8 cellular contexts compared by ENCODE assay signal in genomic region chr2:226791487-226792081, GRCh38. TPM values are rescaled to one million over a fixed set of nuclear protein-coding genes. Genes with fewer than 3 reads are reported as not detected.
A peak's percentile ranks its signal among the peaks of the same experiment; 100 is the strongest.
DNase-seq lines count a peak whose midpoint lies in the region; ATAC-seq and TF ChIP-seq lines count a peak whose summit lies in the region.

No MANE protein-coding gene starts in this region.

- 0 to 1% methylated on average over 33 to 56 of the region's 56 CpGs for WGBS in lung, 2 donors

- peak; percentile 40 for TF ChIP-seq CTCF in CD4-positive, alpha-beta T cell (IDR thresholded peaks at IDR 0.05)
- TF ChIP-seq CTCF in lung (IDR thresholded peaks at IDR 0.05; ENCODE audit: control extremely low read depth, extremely low read depth): no peak

- H3K4me3 Mint-ChIP-seq in CD4-positive, alpha-beta T cell: peak overlapping the region; percentile 97
- H3K4me3 Mint-ChIP-seq in activated CD4-positive, alpha-beta memory T cell treated with anti-CD3 and anti-CD28 coated beads, Interleukin-2, amount 10 ng/mL, durations not matched to agents 7 days and 5 days: peak overlapping the region; percentile 89

- H3K27me3 Mint-ChIP-seq in CD4-positive, alpha-beta T cell: no peaks in the 10 kb centered on the region
- no peaks in the 10 kb centered on the region for H3K27me3 Mint-ChIP-seq in activated CD4-positive, alpha-beta memory T cell treated with anti-CD3 and anti-CD28 coated beads, Interleukin-2, amount 10 ng/mL, durations not matched to agents 7 days and 5 days

- H3K36me3 Mint-ChIP-seq in CD4-positive, alpha-beta T cell (ENCODE audit: low read depth): peaks cover 5% of the 10 kb centered on the region
- H3K36me3 Mint-ChIP-seq in activated CD4-positive, alpha-beta memory T cell treated with anti-CD3 and anti-CD28 coated beads, Interleukin-2, amount 10 ng/mL, durations not matched to agents 7 days and 5 days (ENCODE audit: low read depth): peaks cover 38% of the 10 kb centered on the region

- POLR2A ChIA-PET in CD4-positive, alpha-beta T cell (lab: Charles Lee): interaction anchor here (1.6 to 3.8 kb wide), 5 partner anchors 8 to 44 kb away, joined by 5 to 25 read pairs (median 17); partner anchors contain the start of genes IRS1 and RHBDD1
- POLR2A ChIA-PET in activated CD4-positive, alpha-beta memory T cell treated with anti-CD3 and anti-CD28 coated beads, Interleukin-2, amount 10 ng/mL, durations not matched to agents 7 days and 5 days (lab: Charles Lee): interaction anchor here (1.0 to 4.9 kb wide), 9 partner anchors 8 to 50 kb away, joined by 3 to 44 read pairs (median 4); partner anchors contain the start of genes IRS1 and RHBDD1

- peaks cover 31% of the 10 kb centered on the region for H3K4me1 Mint-ChIP-seq in CD4-positive, alpha-beta T cell (ENCODE audit: low read depth)
- peaks cover 63% of the 10 kb centered on the region for H3K4me1 Mint-ChIP-seq in activated CD4-positive, alpha-beta memory T cell treated with anti-CD3 and anti-CD28 coated beads, Interleukin-2, amount 10 ng/mL, durations not matched to agents 7 days and 5 days

- H3K4me3 ChIP-seq in lung: peak overlapping the region; percentile 54

- H3K36me3 ChIP-seq in lung (ENCODE audit: control insufficient read depth in 2 of 2, insufficient read depth in 2 of 2, low read length in 2 of 2): no peaks in the 10 kb centered on the region

- peak overlapping the region; percentile 88 for H3K27ac ChIP-seq in CD4-positive, alpha-beta T cell (ENCODE audit: low read depth, low read length)
- H3K27ac ChIP-seq in lung (ENCODE audit: low read depth in 1 of 2, low read length in 1 of 2): peak overlapping the region; percentile 91 to 95

- H3K9me3 ChIP-seq in CD4-positive, alpha-beta T cell (ENCODE audit: control insufficient read depth, low read length): no peaks in the 10 kb centered on the region
- H3K9me3 ChIP-seq in lung (ENCODE audit: control insufficient read depth in 2 of 2, insufficient read depth in 1 of 2, low read length in 1 of 2): no peaks in the 10 kb centered on the region

- peak overlapping the region; percentile 97 for H3K27ac Mint-ChIP-seq in CD4-positive, alpha-beta T cell
- H3K27ac Mint-ChIP-seq in activated CD4-positive, alpha-beta memory T cell treated with anti-CD3 and anti-CD28 coated beads, Interleukin-2, amount 10 ng/mL, durations not matched to agents 7 days and 5 days: peak overlapping the region; percentile 92

- no peaks in the 10 kb centered on the region for H3K27me3 ChIP-seq in CD4-positive, alpha-beta T cell (ENCODE audit: control insufficient read depth, insufficient read depth, low read length)
- no peaks in the 10 kb centered on the region for H3K27me3 ChIP-seq in lung (ENCODE audit: control insufficient read depth, insufficient read depth)

- peaks cover 14 to 25% of the 10 kb centered on the region in 2 donors for H3K4me1 ChIP-seq in lung (ENCODE audit: control insufficient read depth in 2 of 2, insufficient read depth in 2 of 2, low read length in 2 of 2)

- peak; percentile 83 to 92 (median 89) for DNase-seq in CD4-positive, alpha-beta T cell
- DNase-seq in NCI-H748 treated with DMSO at 0.1 percent for 48 hours (lab: John Stamatoyannopoulos, UW) (peak; percentile 63), ecto neural progenitor cell (ENCODE audit: low spot score) (peak; percentile 93), lung (ENCODE audit: low spot score) (peak; percentile 92)
- peak; percentile 93 for DNase-seq in activated CD4-positive, alpha-beta memory T cell treated with anti-CD3 and anti-CD28 coated beads, Interleukin-2, amount 10 ng/mL, durations not matched to agents 7 days and 5 days
- peak; percentile 83 to 90 (median 87) for DNase-seq in stimulated activated CD4-positive, alpha-beta T cell treated with anti-CD3 and anti-CD28 coated beads, TNF-alpha, amount 100 ng/mL, for 48 hours (ENCODE audit: low read depth in 3 of 3)

- H3K9me3 Mint-ChIP-seq in CD4-positive, alpha-beta T cell: no peaks in the 10 kb centered on the region
- no peaks in the 10 kb centered on the region for H3K9me3 Mint-ChIP-seq in activated CD4-positive, alpha-beta memory T cell treated with anti-CD3 and anti-CD28 coated beads, Interleukin-2, amount 10 ng/mL, durations not matched to agents 7 days and 5 days

- intact Hi-C loops in CD4-positive, alpha-beta T cell (cut with DNase I, micrococcal nuclease): loop anchor here (1.0 to 10.0 kb wide), 5 partner anchors 10 to 1507 kb away; partner anchors contain the start of genes MFF (in 1 of the 2) and RHBDD1 (in 1 of the 2)

- ATAC-seq in CD4-positive, alpha-beta T cell (ENCODE audit: poor library complexity): peak; percentile 95
- ATAC-seq in GM19372 (IDR thresholded peaks at IDR 0.05; ENCODE audit: low read depth, unreplicated experiment): peak; percentile 99
- peak; percentile 95 for ATAC-seq in HG03469 (IDR thresholded peaks at IDR 0.05; ENCODE audit: unreplicated experiment)
- ATAC-seq in lung (ENCODE audit: insufficient read depth, low FRiP score): peak; percentile 98

- CTCF ChIA-PET in CD4-positive, alpha-beta T cell (lab: Charles Lee): interaction anchor here (1.2 to 3.1 kb wide), 2 partner anchors 8 to 11 kb away, joined by 6 to 13 read pairs; partner anchors contain the start of gene IRS1
- CTCF ChIA-PET in activated CD4-positive, alpha-beta memory T cell treated with anti-CD3 and anti-CD28 coated beads, Interleukin-2, amount 10 ng/mL, durations not matched to agents 7 days and 5 days (lab: Charles Lee): interaction anchor here (0.9 to 1.2 kb wide), 3 partner anchors 8 to 44 kb away, joined by 3 to 6 read pairs (median 4); no protein-coding TSS in a partner anchor

RNA-seq across cellular contexts. Expression of gene IRS1, which starts 8.0 kb away (rescaled TPM):
- 1 to 10 TPM; 2.9 TPM for total RNA-seq in CD4-positive, alpha-beta T cell
- total RNA-seq in activated CD4-positive, alpha-beta memory T cell treated with anti-CD3 and anti-CD28 coated beads, Interleukin-2, amount 10 ng/mL, durations not matched to agents 7 days and 5 days: 1 to 10 TPM; 7.2 to 7.4 TPM
- total RNA-seq in lung: 10 to 100 TPM; 10.9 to 36.7 TPM
- polyA plus RNA-seq in lung: 1 to 10 TPM; 3.1 to 4.9 TPM

RNA-seq across cellular contexts. Expression of gene RHBDD1, which starts 44.3 kb away (rescaled TPM):
- 10 to 100 TPM; 43.8 to 47.1 TPM for total RNA-seq in CD4-positive, alpha-beta T cell
- 10 to 100 TPM; 38.1 to 43.0 TPM for total RNA-seq in activated CD4-positive, alpha-beta memory T cell treated with anti-CD3 and anti-CD28 coated beads, Interleukin-2, amount 10 ng/mL, durations not matched to agents 7 days and 5 days
- total RNA-seq in lung: 10 to 100 TPM; 40.3 to 66.4 TPM
- polyA plus RNA-seq in lung: 1 to 10 TPM; 4.8 to 9.1 TPM

Comparison
In these comparisons a context has a peak if more than half of its experiments do, and no peak if none do; other contexts are left out.
1. Peak in every context shown above with its lines: DNase-seq, ATAC-seq, H3K4me3 ChIP-seq and H3K27ac ChIP-seq.